In genomic region chr2:10518470-10519060, GRCh38 we compare ENCODE assay signal across 1 cellular context.
TF ChIP-seq lines count a peak whose summit lies in the region.

No MANE protein-coding gene starts in this region.

TF ChIP-seq in HepG2, 621 proteins besides CTCF, POLR2A, EP300 and RAD21 (continued from another document):
- TF ChIP-seq ZNF282 (IDR thresholded peaks at IDR 0.05; ENCODE audit: partially characterized antibody) = no peak
- 0 out of 2 replicates have a peak, but pooled peaks have one; percentile 12 for TF ChIP-seq ZBTB2 (CRISPR knock-in tag; IDR thresholded peaks at IDR 0.05; ENCODE audit: low read depth)
- TF ChIP-seq ETV6 (CRISPR knock-in tag; conservative IDR thresholded peaks at IDR 0.05) = no peak
- TF ChIP-seq CCAR2 (optimal IDR thresholded peaks at IDR 0.05; ENCODE audit: low read depth, low read length) = no peak
- TF ChIP-seq NONO (IDR thresholded peaks at IDR 0.05) = peak; percentile 15; the same call in 1 of the 2 replicates
- no peak for TF ChIP-seq NONO (CRISPR knock-in tag; conservative IDR thresholded peaks at IDR 0.05)
- TF ChIP-seq PLRG1 (conservative IDR thresholded peaks at IDR 0.05) = 0 out of 2 replicates have a peak, but pooled peaks have one; percentile 8
- TF ChIP-seq ZNF264 (CRISPR knock-in tag; IDR thresholded peaks at IDR 0.05) = no peak
- 0 out of 2 replicates have a peak, but pooled peaks have one; percentile 2 for TF ChIP-seq MNT (IDR thresholded peaks at IDR 0.05)
- no peak for TF ChIP-seq ZNF136 (CRISPR knock-in tag; IDR thresholded peaks at IDR 0.05; ENCODE audit: low read depth)
- TF ChIP-seq SIN3B (IDR thresholded peaks at IDR 0.05; ENCODE audit: low read length) = no peak
- TF ChIP-seq ZNF547 (CRISPR knock-in tag; IDR thresholded peaks at IDR 0.05) = no peak
- TF ChIP-seq NBN (conservative IDR thresholded peaks at IDR 0.05) = 0 out of 2 replicates have a peak, but pooled peaks have one; percentile 16
- TF ChIP-seq FOXA1 (IDR thresholded peaks at IDR 0.05) = peak; percentile 41; the same call in 1 of the 2 replicates
- no peak for TF ChIP-seq FOXA1 (CRISPR knock-in tag; IDR thresholded peaks at IDR 0.05)
- 0 out of 2 replicates have a peak, but pooled peaks have one; percentile 32 for TF ChIP-seq LCORL (IDR thresholded peaks at IDR 0.05)
- no peak for TF ChIP-seq LCORL (CRISPR knock-in tag; IDR thresholded peaks at IDR 0.05)
- TF ChIP-seq POLR2G (IDR thresholded peaks at IDR 0.05; ENCODE audit: low read depth, low read length) = no peak
